9 cellular contexts compared by ENCODE assay signal in genomic region chr15:38440353-38441129, GRCh38. TPM values are rescaled to one million over a fixed set of nuclear protein-coding genes. Genes with fewer than 3 reads are reported as not detected.
DNase-seq lines count a peak whose midpoint lies in the region; ATAC-seq and TF ChIP-seq lines count a peak whose summit lies in the region.
"Had no signal": no experiment of that assay in that cellular context is flagged by ENCODE, and none has a peak within 500 bp of the region (broad histone marks: within the 10 kb centered on the region; RNA-seq: fewer than 3 reads in every experiment).

No MANE protein-coding gene starts in this region.

- POLR2A ChIA-PET in activated CD4-positive, alpha-beta T cell treated with anti-CD3 and anti-CD28 coated beads, Interleukin-2, amount 10 ng/mL, durations not matched to agents 7 days and 5 days (lab: Charles Lee) = no interaction called here

- H3K27ac Mint-ChIP-seq in activated CD4-positive, alpha-beta T cell treated with anti-CD3 and anti-CD28 coated beads, Interleukin-2, amount 10 ng/mL, durations not matched to agents 7 days and 5 days = peak overlapping the region; percentile 60
- H3K27ac Mint-ChIP-seq in endothelial cell (ENCODE audit: unreplicated experiment) = no peak overlapping the region
- H3K27ac Mint-ChIP-seq: stimulated activated naive CD8-positive, alpha-beta T cell treated with anti-CD3 and anti-CD28 coated beads, Interleukin-15, Interleukin-2, amounts not matched to agents 100 ng/mL and 50 ng/mL, for 24 hours had no signal

- H3K27me3 ChIP-seq in testis = no peaks in the 10 kb centered on the region

- no peaks in the 10 kb centered on the region for H3K36me3 Mint-ChIP-seq in activated CD4-positive, alpha-beta T cell treated with anti-CD3 and anti-CD28 coated beads, Interleukin-2, amount 10 ng/mL, durations not matched to agents 7 days and 5 days (ENCODE audit: low read depth)
- H3K36me3 Mint-ChIP-seq in endothelial cell (ENCODE audit: low read depth, unreplicated experiment) = no peaks in the 10 kb centered on the region

- ATAC-seq in GM19035 (IDR thresholded peaks at IDR 0.05; ENCODE audit: unreplicated experiment) (peak; percentile 74), HG03378 (IDR thresholded peaks at IDR 0.05; ENCODE audit: unreplicated experiment) (peak; percentile 72)

- H3K9me3 Mint-ChIP-seq in activated CD4-positive, alpha-beta T cell treated with anti-CD3 and anti-CD28 coated beads, Interleukin-2, amount 10 ng/mL, durations not matched to agents 7 days and 5 days = no peaks in the 10 kb centered on the region
- no peaks in the 10 kb centered on the region for H3K9me3 Mint-ChIP-seq in endothelial cell (ENCODE audit: unreplicated experiment)
- H3K9me3 Mint-ChIP-seq: stimulated activated naive CD8-positive, alpha-beta T cell treated with anti-CD3 and anti-CD28 coated beads, Interleukin-15, Interleukin-2, amounts not matched to agents 100 ng/mL and 50 ng/mL, for 24 hours had no signal

- no peaks in the 10 kb centered on the region for H3K4me1 ChIP-seq in testis

- peaks cover 41% of the 10 kb centered on the region for H3K27me3 Mint-ChIP-seq in activated CD4-positive, alpha-beta T cell treated with anti-CD3 and anti-CD28 coated beads, Interleukin-2, amount 10 ng/mL, durations not matched to agents 7 days and 5 days
- H3K27me3 Mint-ChIP-seq in endothelial cell (ENCODE audit: unreplicated experiment) = no peaks in the 10 kb centered on the region

- no peak overlapping the region for H3K27ac ChIP-seq in testis

- H3K4me1 Mint-ChIP-seq in activated CD4-positive, alpha-beta T cell treated with anti-CD3 and anti-CD28 coated beads, Interleukin-2, amount 10 ng/mL, durations not matched to agents 7 days and 5 days = peaks cover 7% of the 10 kb centered on the region
- peaks cover 6% of the 10 kb centered on the region for H3K4me1 Mint-ChIP-seq in endothelial cell (ENCODE audit: unreplicated experiment)

- H3K9me3 ChIP-seq in testis = no peaks in the 10 kb centered on the region

- DNase-seq in CD1c-positive myeloid dendritic cell (ENCODE audit: extremely low spot score) (peak; percentile 76), NCI-H524 treated with DMSO at 0.1 percent for 48 hours (lab: John Stamatoyannopoulos, UW) (peak; percentile 70), endothelial cell (ENCODE audit: low spot score) (peak; percentile 59), mucosa of gallbladder (ENCODE audit: low spot score) (peak; percentile 55), testis (peak; percentile 40)
- peak; percentile 66 for DNase-seq in activated CD4-positive, alpha-beta T cell treated with anti-CD3 and anti-CD28 coated beads, Interleukin-2, amount 10 ng/mL, durations not matched to agents 7 days and 5 days

- no peak overlapping the region for H3K4me3 Mint-ChIP-seq in activated CD4-positive, alpha-beta T cell treated with anti-CD3 and anti-CD28 coated beads, Interleukin-2, amount 10 ng/mL, durations not matched to agents 7 days and 5 days
- peak overlapping the region; percentile 48 for H3K4me3 Mint-ChIP-seq in endothelial cell (ENCODE audit: unreplicated experiment)
- H3K4me3 Mint-ChIP-seq: stimulated activated naive CD8-positive, alpha-beta T cell treated with anti-CD3 and anti-CD28 coated beads, Interleukin-15, Interleukin-2, amounts not matched to agents 100 ng/mL and 50 ng/mL, for 24 hours had no signal

- no peak overlapping the region for H3K4me3 ChIP-seq in testis

- no peaks in the 10 kb centered on the region for H3K36me3 ChIP-seq in testis (ENCODE audit: low read depth, missing control alignments)

- peak; percentile 96 for TF ChIP-seq CTCF in endothelial cell (IDR thresholded peaks at IDR 0.05; ENCODE audit: unreplicated experiment)
- peak; percentile 75 to 94 (median 92) for TF ChIP-seq CTCF in testis (IDR thresholded peaks at IDR 0.05)

- intact Hi-C loops in testis (cut with DNase I; ENCODE audit: low total_unique reads) = loop anchor here (10.0 kb wide), 1 partner anchor 244 kb away; no protein-coding TSS in a partner anchor

- 35 to 41% methylated on average over 8 to 9 of the region's 9 CpGs for WGBS in testis, 2 donors

- CTCF ChIA-PET in activated CD4-positive, alpha-beta T cell treated with anti-CD3 and anti-CD28 coated beads, Interleukin-2, amount 10 ng/mL, durations not matched to agents 7 days and 5 days (lab: Charles Lee) = interaction anchor here (0.6 to 4.3 kb wide), 22 partner anchors 11 to 384 kb away, joined by 3 to 56 read pairs (median 5); partner anchors contain the start of gene FAM98B

- no peak for TF ChIP-seq POLR2A in testis (IDR thresholded peaks at IDR 0.05)

RNA-seq across cellular contexts. Expression of gene FAM98B, which starts 13.4 kb away (rescaled TPM):
- 10 to 100 TPM; 34.7 to 42.9 TPM for total RNA-seq in activated CD4-positive, alpha-beta T cell treated with anti-CD3 and anti-CD28 coated beads, Interleukin-2, amount 10 ng/mL, durations not matched to agents 7 days and 5 days
- 24.6 TPM for total RNA-seq in endothelial cell (ENCODE audit: unreplicated experiment)
- 15.0 TPM for total RNA-seq in mucosa of gallbladder
- total RNA-seq in testis = 10 to 100 TPM; 15.6 to 16.1 TPM
- 18.4 TPM for polyA plus RNA-seq in testis (ENCODE audit: insufficient read depth, low read depth, low replicate concordance)
